1 cellular context compared by ENCODE assay signal in the genomic region with DNA sequence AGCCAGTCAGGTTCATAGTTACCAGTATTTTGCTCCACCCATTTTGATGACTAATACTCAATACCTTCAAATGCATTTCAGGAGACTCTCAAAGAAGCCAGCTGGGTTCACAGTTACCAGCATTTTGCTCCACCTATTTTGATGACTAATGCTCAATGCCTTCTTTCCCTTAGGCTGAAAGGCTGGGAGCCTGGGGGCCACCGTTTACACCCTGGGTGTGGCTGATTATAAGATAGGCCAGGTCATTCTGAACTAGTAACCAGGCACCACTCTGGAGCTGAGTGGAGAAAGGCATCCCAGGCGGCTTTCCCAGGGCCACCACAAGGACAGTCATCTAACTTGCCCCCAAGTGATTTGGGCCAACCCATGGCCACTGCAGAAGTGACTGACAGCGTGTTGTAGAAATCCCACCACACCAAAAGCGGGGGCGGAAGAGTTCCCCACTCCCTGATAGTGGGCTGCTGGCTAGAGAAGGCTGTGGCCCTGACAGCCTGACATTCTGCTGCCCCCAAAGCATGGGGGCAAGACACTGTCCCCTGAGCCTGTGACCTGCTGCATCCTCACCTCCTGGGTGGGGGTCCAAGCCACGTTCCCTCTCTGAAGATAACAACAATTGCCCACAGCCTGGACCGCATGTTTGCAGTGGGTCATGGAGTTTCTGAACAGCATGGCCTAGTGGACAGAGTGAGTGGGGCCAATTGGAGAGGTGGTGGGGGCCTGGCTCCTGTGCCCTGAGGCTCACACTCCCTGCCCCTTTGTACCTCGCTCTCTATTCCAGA.
TF ChIP-seq lines count a peak whose summit lies in the region.

No MANE protein-coding gene starts in this region.

TF ChIP-seq in SK-N-SH, 30 proteins besides CTCF, POLR2A, EP300 and RAD21 (continued from another document):
- TF ChIP-seq, protein P1, sequence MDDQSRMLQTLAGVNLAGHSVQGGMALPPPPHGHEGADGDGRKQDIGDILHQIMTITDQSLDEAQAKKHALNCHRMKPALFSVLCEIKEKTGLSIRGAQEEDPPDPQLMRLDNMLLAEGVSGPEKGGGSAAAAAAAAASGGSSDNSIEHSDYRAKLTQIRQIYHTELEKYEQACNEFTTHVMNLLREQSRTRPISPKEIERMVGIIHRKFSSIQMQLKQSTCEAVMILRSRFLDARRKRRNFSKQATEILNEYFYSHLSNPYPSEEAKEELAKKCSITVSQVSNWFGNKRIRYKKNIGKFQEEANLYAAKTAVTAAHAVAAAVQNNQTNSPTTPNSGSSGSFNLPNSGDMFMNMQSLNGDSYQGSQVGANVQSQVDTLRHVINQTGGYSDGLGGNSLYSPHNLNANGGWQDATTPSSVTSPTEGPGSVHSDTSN (IDR thresholded peaks at IDR 0.05): peak; percentile 23; the same call in 1 of the 2 replicates
- TF ChIP-seq CHD2 (IDR thresholded peaks at IDR 0.05; ENCODE audit: low read length, partially characterized antibody) (no peak), FOXJ3 (CRISPR knock-in tag; IDR thresholded peaks at IDR 0.05) (no peak)
